Comparison of ENCODE assay signal across 14 cellular contexts in the genomic region with DNA sequence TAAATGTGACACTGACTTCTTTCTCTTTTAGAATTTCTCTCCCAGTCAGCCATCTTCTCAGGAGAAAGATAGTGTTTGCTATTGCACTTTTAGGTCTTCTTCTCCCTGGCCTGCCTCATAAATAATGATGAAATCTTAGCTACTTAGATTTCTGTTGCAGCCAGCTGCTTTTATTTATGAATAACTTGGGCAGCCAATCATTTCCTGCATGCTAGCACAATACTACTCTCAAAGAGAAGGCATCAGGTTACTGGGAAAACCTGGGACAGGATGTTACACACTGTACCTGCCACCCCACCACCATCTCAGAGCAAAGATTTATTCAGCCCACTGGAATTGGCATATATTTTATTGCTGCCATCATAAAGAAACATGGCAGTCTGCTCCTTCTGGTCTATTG.
DNase-seq lines count a peak whose midpoint lies in the region; ATAC-seq and TF ChIP-seq lines count a peak whose summit lies in the region.
"Had no signal": no experiment of that assay in that cellular context is flagged by ENCODE, and none has a peak within 500 bp of the region (broad histone marks: within the 10 kb centered on the region; RNA-seq: fewer than 3 reads in every experiment).

No MANE protein-coding gene starts in this region.

- POLR2A ChIA-PET in SK-N-SH (lab: Yijun Ruan, JAX), result interaction anchor here (0.6 kb wide), 1 partner anchor 490 kb away, joined by 4 read pairs; no protein-coding TSS in a partner anchor

- TF ChIP-seq CTCF in SK-N-SH (IDR thresholded peaks at IDR 0.05), result no peak
- TF ChIP-seq CTCF in type B pancreatic cell (conservative IDR thresholded peaks at IDR 0.05), result no peak

- H3K27ac Mint-ChIP-seq in type B pancreatic cell, result no peak overlapping the region
- H3K27ac Mint-ChIP-seq: activated naive CD4-positive, alpha-beta T cell treated with anti-CD3 and anti-CD28 coated beads, Interleukin-2, amount 50 U/mL, for 24 hours; immature natural killer cell; natural killer cell treated with Interleukin-12 subunit alpha and Interleukin-12 subunit beta and Interleukin-15 and Interleukin-18, amount 100 ng/mL, for 72 hours had no signal

- no peaks in the 10 kb centered on the region for H3K36me3 ChIP-seq in SK-N-SH (replicated peaks in 1 of 2; ENCODE audit: control insufficient read depth in 1 of 2, insufficient read depth in 2 of 2, low read length in 1 of 2)

- H3K4me2 ChIP-seq in SK-N-SH, result no peak overlapping the region
- H3K4me2 ChIP-seq: PC-9 had no signal

- peaks cover 3% of the 10 kb centered on the region for H3F3A ChIP-seq in SK-N-SH (replicated peaks; ENCODE audit: insufficient read depth)

- H3K9ac ChIP-seq in SK-N-SH, result no peak overlapping the region

- H3K4me3 ChIP-seq in SK-N-SH (ENCODE audit: low read depth in 2 of 2, low read length in 1 of 2), result no peak overlapping the region
- H3K4me3 ChIP-seq: PC-9 had no signal

- peaks cover under 1% of the 10 kb centered on the region for H3K9me3 Mint-ChIP-seq in type B pancreatic cell

- no peak for ATAC-seq in HG03280 (IDR thresholded peaks at IDR 0.05; ENCODE audit: unreplicated experiment)
- ATAC-seq: natural killer cell treated with Interleukin-12 subunit alpha and Interleukin-12 subunit beta and Interleukin-15 and Interleukin-18, amount 100 ng/mL, for 72 hours had no signal

- H3K4me3 Mint-ChIP-seq in type B pancreatic cell, result no peak overlapping the region
- H3K4me3 Mint-ChIP-seq: activated naive CD4-positive, alpha-beta T cell treated with anti-CD3 and anti-CD28 coated beads, Interleukin-2, amount 50 U/mL, for 24 hours; immature natural killer cell; natural killer cell treated with Interleukin-12 subunit alpha and Interleukin-12 subunit beta and Interleukin-15 and Interleukin-18, amount 100 ng/mL, for 72 hours had no signal

- no peaks in the 10 kb centered on the region for H4K20me1 ChIP-seq in SK-N-SH (ENCODE audit: insufficient read depth)

- no peaks in the 10 kb centered on the region for H3K79me2 ChIP-seq in SK-N-SH (ENCODE audit: insufficient read depth)

- H3K36me3 Mint-ChIP-seq in type B pancreatic cell, result no peaks in the 10 kb centered on the region
- H3K36me3 Mint-ChIP-seq: activated naive CD4-positive, alpha-beta T cell treated with anti-CD3 and anti-CD28 coated beads, Interleukin-2, amount 50 U/mL, for 24 hours; immature natural killer cell; natural killer cell treated with Interleukin-12 subunit alpha and Interleukin-12 subunit beta and Interleukin-15 and Interleukin-18, amount 100 ng/mL, for 72 hours had no signal

- CTCF ChIA-PET in SK-N-SH (lab: Yijun Ruan, JAX), result no interaction called here

- H2AFZ ChIP-seq in SK-N-SH (ENCODE audit: low read depth), result peak overlapping the region; percentile 13; the same call in 1 of the 2 replicates
- H2AFZ ChIP-seq: PC-9 had no signal

- H3K4me1 Mint-ChIP-seq in type B pancreatic cell (ENCODE audit: unreplicated experiment), result peaks cover 6% of the 10 kb centered on the region
- H3K4me1 Mint-ChIP-seq: activated naive CD4-positive, alpha-beta T cell treated with anti-CD3 and anti-CD28 coated beads, Interleukin-2, amount 50 U/mL, for 24 hours; immature natural killer cell had no signal

- peaks cover 0 to 13% of the 10 kb centered on the region in 2 experiments; a peak in 1 of 4 replicates for H3K4me1 ChIP-seq in SK-N-SH (ENCODE audit: control insufficient read depth in 1 of 2, insufficient read depth in 2 of 2, low read depth in 1 of 2, low read length in 1 of 2)

- peak overlapping the region; percentile 21 to 22; a peak in 2 of 4 replicates for H3K27ac ChIP-seq in SK-N-SH (ENCODE audit: low read depth in 2 of 2, low read length in 1 of 2)
- H3K27ac ChIP-seq: PC-9 had no signal

- H3K9me3 ChIP-seq in SK-N-SH, result no peaks in the 10 kb centered on the region

- H3K27me3 Mint-ChIP-seq in type B pancreatic cell, result peaks cover 3% of the 10 kb centered on the region
- H3K27me3 Mint-ChIP-seq: activated naive CD4-positive, alpha-beta T cell treated with anti-CD3 and anti-CD28 coated beads, Interleukin-2, amount 50 U/mL, for 24 hours; natural killer cell treated with Interleukin-12 subunit alpha and Interleukin-12 subunit beta and Interleukin-15 and Interleukin-18, amount 100 ng/mL, for 72 hours had no signal

- TF ChIP-seq EP300 in SK-N-SH (IDR thresholded peaks at IDR 0.05; ENCODE audit: borderline replicate concordance in 1 of 2, low read depth in 1 of 2, low read length in 1 of 2), result no peak

- no peaks in the 10 kb centered on the region for H3K27me3 ChIP-seq in SK-N-SH (ENCODE audit: insufficient read depth)

- DNase-seq in DMS53 (lab: John Stamatoyannopoulos, UW) (peak; percentile 75), HT1080 (ENCODE audit: low read depth) (peak; percentile 76), SK-N-SH (no peak), glomerular visceral epithelial cell (ENCODE audit: extremely low spot score) (peak; percentile 5), cerebellar cortex (ENCODE audit: low spot score) (no peak), type B pancreatic cell (ENCODE audit: extremely low spot score, unreplicated experiment) (no peak)
- DNase-seq: activated CD4-positive, alpha-beta T cell treated with anti-CD3 and anti-CD28 coated beads, Interleukin-2, amount 50 U/mL, for 1 hour; effector CD4-positive, alpha-beta T cell; GF-D8; immature natural killer cell had no signal

- no peak for TF ChIP-seq RAD21 in SK-N-SH (IDR thresholded peaks at IDR 0.05; ENCODE audit: low read length)

- H3K9me2 ChIP-seq in SK-N-SH, result no peaks in the 10 kb centered on the region

TF ChIP-seq in SK-N-SH, 30 proteins besides CTCF, POLR2A, EP300 and RAD21:
- TF ChIP-seq PBX3 (IDR thresholded peaks at IDR 0.05) (peak; percentile 63), SMC3 (IDR thresholded peaks at IDR 0.05; ENCODE audit: low read depth, low read length) (no peak), TCF12 (IDR thresholded peaks at IDR 0.05) (peak; percentile 74), TAF1 (IDR thresholded peaks at IDR 0.05; ENCODE audit: borderline replicate concordance, low read depth, low read length) (no peak), FOSL2 (IDR thresholded peaks at IDR 0.05; ENCODE audit: borderline replicate concordance, low read depth) (0 out of 2 replicates have a peak, but pooled peaks have one; percentile 14), SIN3A (IDR thresholded peaks at IDR 0.05; ENCODE audit: borderline replicate concordance, low read depth, low read length) (no peak)
- TF ChIP-seq, protein P1, sequence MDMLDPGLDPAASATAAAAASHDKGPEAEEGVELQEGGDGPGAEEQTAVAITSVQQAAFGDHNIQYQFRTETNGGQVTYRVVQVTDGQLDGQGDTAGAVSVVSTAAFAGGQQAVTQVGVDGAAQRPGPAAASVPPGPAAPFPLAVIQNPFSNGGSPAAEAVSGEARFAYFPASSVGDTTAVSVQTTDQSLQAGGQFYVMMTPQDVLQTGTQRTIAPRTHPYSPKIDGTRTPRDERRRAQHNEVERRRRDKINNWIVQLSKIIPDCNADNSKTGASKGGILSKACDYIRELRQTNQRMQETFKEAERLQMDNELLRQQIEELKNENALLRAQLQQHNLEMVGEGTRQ (IDR thresholded peaks at IDR 0.05; ENCODE audit: borderline replicate concordance, low read depth, low read length), result no peak

Comparison
In these comparisons a context has a peak if more than half of its experiments do, and no peak if none do; other contexts are left out.
1. DNase-seq: peak in DMS53 (single experiment), HT1080 (single experiment) and glomerular visceral epithelial cell (single experiment); none in SK-N-SH (single experiment), cerebellar cortex (single experiment) and type B pancreatic cell (single experiment).